In genomic region chr16:30884760-30885159, GRCh38 we compare ENCODE assay signal across 23 cellular contexts. TPM values are rescaled to one million over a fixed set of nuclear protein-coding genes. Genes with fewer than 3 reads are reported as not detected.
DNase-seq lines count a peak whose midpoint lies in the region; ATAC-seq, FAIRE-seq and TF ChIP-seq lines count a peak whose summit lies in the region.
"Had no signal": no experiment of that assay in that cellular context is flagged by ENCODE, and none has a peak within 500 bp of the region (broad histone marks: within the 10 kb centered on the region; RNA-seq: fewer than 3 reads in every experiment).

No MANE protein-coding gene starts in this region.

- H3K36me3 ChIP-seq in KMS-11 (ENCODE audit: insufficient read depth) (no peaks in the 10 kb centered on the region), GM12878 (ENCODE audit: control insufficient read depth in 2 of 2, insufficient read depth in 2 of 2, low read length in 1 of 2) (peaks cover 0 to 5% of the 10 kb centered on the region in 2 experiments; a peak in 2 of 4 replicates)

- CTCF ChIA-PET in GM12878 (lab: Yijun Ruan, JAX) = interaction anchor here (0.6 to 0.9 kb wide), 2 partner anchors 10 to 482 kb away, joined by 3 read pairs; no protein-coding TSS in a partner anchor

- H3K27ac ChIP-seq in KMS-11 (0 out of 2 replicates have a peak overlapping the region, but pooled peaks have one; percentile 3), GM12878 (ENCODE audit: control insufficient read depth, insufficient read depth) (peak overlapping the region; percentile 37)
- H3K27ac ChIP-seq: gastroesophageal sphincter, parathyroid adenoma, right lobe of liver, testis had no signal

- H3K9me3 ChIP-seq in GM12878 (replicated peaks; ENCODE audit: control insufficient read depth, insufficient read depth, low read length) = no peaks in the 10 kb centered on the region
- H3K9me3 ChIP-seq: gastroesophageal sphincter, right lobe of liver, testis had no signal

- 14% methylated on average over 3 of the region's 3 CpGs for WGBS in GM12878 (ENCODE audit: insufficient coverage, insufficient replicate concordance, low lambda C conversion rate, missing lambda C conversion rate)

- H3K4me2 ChIP-seq in KMS-11 (no peak overlapping the region), GM12878 (ENCODE audit: control insufficient read depth, insufficient read depth) (peak overlapping the region; percentile 22; the same call in 1 of the 2 replicates)

- RAD21 ChIA-PET in GM12878 (lab: Charles Lee; ENCODE audit: unreplicated experiment) = interaction anchor here (0.7 kb wide), 1 partner anchor 16 kb away, joined by 4 read pairs; no protein-coding TSS in a partner anchor

- FAIRE-seq in GM12878 (lab: Jason Lieb, UNC) = peak; percentile 18
- FAIRE-seq: astrocyte, HepG2 had no signal

- POLR2A ChIA-PET in GM12878 (lab: Charles Lee) = interaction anchor here (0.6 to 1.3 kb wide), 5 partner anchors 8 to 412 kb away, joined by 3 to 7 read pairs (median 4); partner anchors contain the start of gene ITGAL

- peak overlapping the region; percentile 63 for H3K4me3 Mint-ChIP-seq in natural killer cell treated with Interleukin-12 subunit alpha and Interleukin-12 subunit beta and Interleukin-15 and Interleukin-18, amount 100 ng/mL, for 72 hours
- no peak overlapping the region for H3K4me3 Mint-ChIP-seq in natural killer cell
- H3K4me3 Mint-ChIP-seq: CD14-positive monocyte had no signal

- H3K27me3 Mint-ChIP-seq in natural killer cell treated with Interleukin-12 subunit alpha and Interleukin-12 subunit beta and Interleukin-15 and Interleukin-18, amount 100 ng/mL, for 72 hours = no peaks in the 10 kb centered on the region
- H3K27me3 Mint-ChIP-seq in natural killer cell (ENCODE audit: low read depth in 2 of 2) = no peaks in the 10 kb centered on the region

- H3K79me2 ChIP-seq in KMS-11 (ENCODE audit: insufficient read depth, low read depth) (no peaks in the 10 kb centered on the region), GM12878 (ENCODE audit: control insufficient read depth, insufficient read depth, low read length) (no peaks in the 10 kb centered on the region)

- TF ChIP-seq POLR2A in GM12878 (IDR thresholded peaks at IDR 0.05; ENCODE audit: low read depth, low read length) (no peak), erythroblast (IDR thresholded peaks at IDR 0.05; ENCODE audit: low read length) (no peak)

- no peak overlapping the region for H3K4me3 ChIP-seq in KMS-11 (IDR thresholded peaks at IDR 0.05; ENCODE audit: insufficient read depth, low read depth, low read length)
- no peak overlapping the region for H3K4me3 ChIP-seq in GM12878
- H3K4me3 ChIP-seq: gastroesophageal sphincter, right lobe of liver, testis had no signal

- H3K27ac Mint-ChIP-seq in natural killer cell treated with Interleukin-12 subunit alpha and Interleukin-12 subunit beta and Interleukin-15 and Interleukin-18, amount 100 ng/mL, for 72 hours = peak overlapping the region; percentile 45 to 70
- H3K27ac Mint-ChIP-seq in natural killer cell = no peak overlapping the region
- H3K27ac Mint-ChIP-seq: CD14-positive monocyte had no signal

- BruUV-seq in GM12878 (replicated peaks; lab: Mats Ljungman, UMichigan) = no TSS peak

- TF ChIP-seq RAD21 in GM12878 (IDR thresholded peaks at IDR 0.05; ENCODE audit: insufficient read depth, low read depth, low read length) = no peak

- H3K9ac ChIP-seq in KMS-11 (no peak overlapping the region), GM12878 (ENCODE audit: control insufficient read depth, insufficient read depth, low read length) (no peak overlapping the region)
- H3K9ac ChIP-seq: parathyroid adenoma had no signal

- SMC1A ChIA-PET in GM12878 (lab: Charles Lee; ENCODE audit: uncharacterized antibody, unreplicated experiment) = interaction anchor here (0.5 to 1.2 kb wide), 2 partner anchors 12 to 40 kb away, joined by 3 read pairs; no protein-coding TSS in a partner anchor

- H3K4me1 ChIP-seq in KMS-11 (ENCODE audit: low read depth, poor library complexity, severe bottlenecking) (peaks cover 9% of the 10 kb centered on the region), GM12878 (ENCODE audit: control insufficient read depth, insufficient read depth, low read length) (peaks cover 10% of the 10 kb centered on the region)
- H3K4me1 ChIP-seq: gastroesophageal sphincter, parathyroid adenoma, right lobe of liver had no signal

- H4K20me1 ChIP-seq in KMS-11 (ENCODE audit: insufficient read depth) (no peaks in the 10 kb centered on the region), GM12878 (ENCODE audit: control insufficient read depth, insufficient read depth) (no peaks in the 10 kb centered on the region)

- ATAC-seq in natural killer cell treated with Interleukin-12 subunit alpha and Interleukin-12 subunit beta and Interleukin-15 and Interleukin-18, amount 100 ng/mL, for 72 hours = peak; percentile 58 to 74
- ATAC-seq in natural killer cell (no peak), GM12878 (peak; percentile 85), Right ventricle myocardium superior (ENCODE audit: poor library complexity) (no peak)
- ATAC-seq: esophagus mucosa, gastroesophageal sphincter, HepG2, right lobe of liver had no signal

- H3K36me3 Mint-ChIP-seq in natural killer cell treated with Interleukin-12 subunit alpha and Interleukin-12 subunit beta and Interleukin-15 and Interleukin-18, amount 100 ng/mL, for 72 hours = peaks cover 21% of the 10 kb centered on the region
- no peaks in the 10 kb centered on the region for H3K36me3 Mint-ChIP-seq in natural killer cell

- in situ Hi-C loops in GM12878 (cut with MboI) = no loop called here

- H3K9me3 Mint-ChIP-seq in natural killer cell treated with Interleukin-12 subunit alpha and Interleukin-12 subunit beta and Interleukin-15 and Interleukin-18, amount 100 ng/mL, for 72 hours = no peaks in the 10 kb centered on the region
- no peaks in the 10 kb centered on the region for H3K9me3 Mint-ChIP-seq in natural killer cell
- H3K9me3 Mint-ChIP-seq: CD14-positive monocyte had no signal

- intact Hi-C loops in natural killer cell (cut with micrococcal nuclease) (no loop called here), GM12878 (cut with micrococcal nuclease; ENCODE audit: unreplicated experiment) (no loop called here), Right ventricle myocardium superior (cut with DNase I) (no loop called here)

- H3K4me1 Mint-ChIP-seq in natural killer cell treated with Interleukin-12 subunit alpha and Interleukin-12 subunit beta and Interleukin-15 and Interleukin-18, amount 100 ng/mL, for 72 hours (ENCODE audit: low read depth in 2 of 2) = peaks cover 22 to 26% of the 10 kb centered on the region in 2 donors
- peaks cover 18 to 31% of the 10 kb centered on the region in 2 donors for H3K4me1 Mint-ChIP-seq in natural killer cell

- DNase-seq in natural killer cell treated with Interleukin-12 subunit alpha and Interleukin-12 subunit beta and Interleukin-15 and Interleukin-18, amount 100 ng/mL, for 72 hours (ENCODE audit: low spot score) = no peak
- DNase-seq in natural killer cell = no peak
- no peak for DNase-seq in GM12878 (ENCODE audit: low read depth, low spot score)
- DNase-seq in erythroblast (lab: John Stamatoyannopoulos, UW) = no peak
- DNase-seq in COLO829 (ENCODE audit: low spot score) = no peak
- no peak for DNase-seq in NCI-H1694 treated with DMSO at 0.1 percent for 48 hours (lab: John Stamatoyannopoulos, UW)
- no peak for DNase-seq in Right ventricle myocardium superior
- DNase-seq: ACHN; activated CD4-positive, CD25-positive, alpha-beta regulatory T cell treated with anti-CD3 and anti-CD28 coated beads, Interleukin-2, amount 50 U/mL, for 72 hours; activated naive CD4-positive, alpha-beta T cell; mammary epithelial cell; NCI-H1417 treated with DMSO at 0.1 percent for 48 hours; NCI-H2171; NCI-H526; right lobe of liver; testis had no signal

- TF ChIP-seq CTCF in natural killer cell (IDR thresholded peaks at IDR 0.05) (no peak), KMS-11 (conservative IDR thresholded peaks at IDR 0.05; ENCODE audit: low read depth, low read length) (no peak), GM12878 (IDR thresholded peaks at IDR 0.05 in 2 of 3, conservative IDR thresholded peaks at IDR 0.05 in 1 of 3; ENCODE audit: control insufficient read depth in 2 of 3, extremely low read depth in 1 of 3, insufficient read depth in 1 of 3, low read depth in 3 of 3, low read length in 3 of 3) (no peak)

- no peak for TF ChIP-seq EP300 in GM12878 (IDR thresholded peaks at IDR 0.05; ENCODE audit: borderline replicate concordance in 1 of 2, control insufficient read depth in 1 of 2, low read depth in 2 of 2, low read length in 2 of 2)

- no peak overlapping the region for H2AFZ ChIP-seq in KMS-11 (ENCODE audit: low read depth)
- no peak overlapping the region for H2AFZ ChIP-seq in GM12878 (ENCODE audit: control insufficient read depth, low read depth, low read length)
- H2AFZ ChIP-seq: parathyroid adenoma had no signal

- H3K27me3 ChIP-seq in KMS-11 (ENCODE audit: insufficient read depth, low read depth) (no peaks in the 10 kb centered on the region), GM12878 (replicated peaks in 1 of 2; ENCODE audit: control insufficient read depth in 2 of 2, insufficient read depth in 2 of 2, low read length in 1 of 2) (no peaks in the 10 kb centered on the region)
- H3K27me3 ChIP-seq: gastroesophageal sphincter, right lobe of liver, testis had no signal

RNA-seq across cellular contexts. Expression of gene BCL7C, which starts 9.1 kb away (rescaled TPM):
- 10 to 100 TPM; 35.3 to 65.0 TPM for total RNA-seq in natural killer cell treated with Interleukin-12 subunit alpha and Interleukin-12 subunit beta and Interleukin-15 and Interleukin-18, amount 100 ng/mL, for 72 hours
- total RNA-seq in natural killer cell (10 to 100 TPM; 25.1 to 28.5 (median 27.4) TPM), GM12878 (2014; rRNA removed) (21.7 and 30.5 TPM in 2 replicates), GM12878 (2014; rRNA removed; fragmentation: Illumina TruSeq; extraction: Trizol) (9.0 and 12.0 TPM in 2 replicates), GM12878 (2021) (20.2 and 20.3 TPM in 2 replicates), Right ventricle myocardium superior (28.8 TPM)
- total RNA-seq in GM12878 (2013; cell fraction: nucleolus; rRNA removed) = 7.3 and 8.8 TPM in 2 replicates
- polyA plus RNA-seq in GM12878 (2011; ENCODE audit: low read depth) = 3.3 TPM
- polyA plus RNA-seq in GM12878 (2011; rRNA removed) (10.5 and 15.3 TPM in 2 replicates), GM12878 (2014; fragmentation: Illumina TruSeq; extraction: Trizol) (2.6 and 8.5 TPM in 2 replicates), GM12878 (2014; fragmentation: Nextera tagmentation; extraction: Ambion mirVana) (1 to 10 TPM; 1.1 to 2.1 TPM), GM12878 (2014; rRNA removed) (28.1 and 37.3 TPM in 2 replicates), GM12878 (2016; fragmentation: Nextera tagmentation; extraction: Ambion mirVana) (10 to 100 TPM in 1 of 2 experiments, 1 to 10 TPM in 1; 9.7 to 26.6 TPM)
- polyA plus RNA-seq in GM12878 (2011; cell fraction: cytosol; rRNA removed) = 14.9 and 26.6 TPM in 2 replicates
- 9.7 and 9.9 TPM in 2 replicates for polyA plus RNA-seq in GM12878 (2011; cell fraction: nucleus; rRNA removed)
- 9.6 and 11.8 TPM in 2 replicates for polyA plus RNA-seq in GM12878 (2012)
- 2.3 and 4.8 TPM in 2 replicates for polyA minus RNA-seq in GM12878 (2011; rRNA and poly(A)+ RNA removed)
- 2.8 and 5.7 TPM in 2 replicates for polyA minus RNA-seq in GM12878 (2011; cell fraction: cytosol; rRNA and poly(A)+ RNA removed)
- 1.3 and 1.6 TPM in 2 replicates for polyA minus RNA-seq in GM12878 (2011; cell fraction: nucleus; rRNA and poly(A)+ RNA removed)

RNA-seq across cellular contexts. Expression of gene CTF1, which starts 11.7 kb away (rescaled TPM):
- total RNA-seq in natural killer cell treated with Interleukin-12 subunit alpha and Interleukin-12 subunit beta and Interleukin-15 and Interleukin-18, amount 100 ng/mL, for 72 hours = under 1 TPM; 0.17 to 0.36 TPM
- under 1 TPM; 0.45 to 0.60 (median 0.47) TPM for total RNA-seq in natural killer cell
- total RNA-seq in GM12878 (2013; cell fraction: nucleolus; rRNA removed) = not detected in 2 replicates
- total RNA-seq in GM12878 (2014; rRNA removed) = 0.05 and 0.11 TPM in 2 replicates
- total RNA-seq in GM12878 (2014; rRNA removed; fragmentation: Illumina TruSeq; extraction: Trizol) = 0.09 and 0.14 TPM in 2 replicates
- total RNA-seq in GM12878 (2021) = 0.45 and 0.46 TPM in 2 replicates
- polyA plus RNA-seq in GM12878 (2011; ENCODE audit: low read depth) = not detected
- polyA plus RNA-seq in GM12878 (2011; rRNA removed) = 0.11 TPM in 1 of 2 replicates, not detected in the other
- polyA plus RNA-seq in GM12878 (2011; cell fraction: cytosol; rRNA removed) = 0.07 and 0.13 TPM in 2 replicates
- 0.15 and 0.23 TPM in 2 replicates for polyA plus RNA-seq in GM12878 (2011; cell fraction: nucleus; rRNA removed)
- polyA plus RNA-seq in GM12878 (2012) = 0.13 and 0.19 TPM in 2 replicates
- polyA plus RNA-seq in GM12878 (2014; fragmentation: Illumina TruSeq; extraction: Trizol) = 0.16 TPM in 1 of 2 replicates, not detected in the other
- polyA plus RNA-seq in GM12878 (2014; fragmentation: Nextera tagmentation; extraction: Ambion mirVana) = under 1 TPM in 1 of 2 experiments, not detected in 1; 0.04 TPM
- polyA plus RNA-seq in GM12878 (2014; rRNA removed) = 0.22 and 0.34 TPM in 2 replicates
- polyA plus RNA-seq in GM12878 (2016; fragmentation: Nextera tagmentation; extraction: Ambion mirVana) = not detected
- 0.57 and 0.80 TPM in 2 replicates for polyA minus RNA-seq in GM12878 (2011; rRNA and poly(A)+ RNA removed)
- not detected in 2 replicates for polyA minus RNA-seq in GM12878 (2011; cell fraction: cytosol; rRNA and poly(A)+ RNA removed)
- 0.48 and 0.57 TPM in 2 replicates for polyA minus RNA-seq in GM12878 (2011; cell fraction: nucleus; rRNA and poly(A)+ RNA removed)
- total RNA-seq in Right ventricle myocardium superior = 6.5 TPM
- polyA plus RNA-seq: CD14-positive monocyte had no signal

RNA-seq across cellular contexts. Expression of gene FBXL19, which starts 38.6 kb away (rescaled TPM):
- 10 to 100 TPM; 22.8 to 42.0 TPM for total RNA-seq in natural killer cell treated with Interleukin-12 subunit alpha and Interleukin-12 subunit beta and Interleukin-15 and Interleukin-18, amount 100 ng/mL, for 72 hours
- total RNA-seq in natural killer cell (10 to 100 TPM; 10.1 to 13.3 (median 12.4) TPM), GM12878 (2014; rRNA removed) (19.8 and 23.6 TPM in 2 replicates), GM12878 (2014; rRNA removed; fragmentation: Illumina TruSeq; extraction: Trizol) (6.2 and 6.8 TPM in 2 replicates), GM12878 (2021) (27.5 and 32.1 TPM in 2 replicates), Right ventricle myocardium superior (4.7 TPM)
- total RNA-seq in GM12878 (2013; cell fraction: nucleolus; rRNA removed) = 18.6 and 24.2 TPM in 2 replicates
- 3.2 TPM for polyA plus RNA-seq in GM12878 (2011; ENCODE audit: low read depth)
- polyA plus RNA-seq in GM12878 (2011; rRNA removed) (4.7 and 11.5 TPM in 2 replicates), GM12878 (2014; fragmentation: Illumina TruSeq; extraction: Trizol) (1.5 and 3.8 TPM in 2 replicates), GM12878 (2014; fragmentation: Nextera tagmentation; extraction: Ambion mirVana) (under 1 TPM in 1 of 2 experiments, not detected in 1; 0.02 TPM), GM12878 (2014; rRNA removed) (15.5 and 18.7 TPM in 2 replicates), GM12878 (2016; fragmentation: Nextera tagmentation; extraction: Ambion mirVana) (under 1 TPM; 0.66 TPM)
- polyA plus RNA-seq in GM12878 (2011; cell fraction: cytosol; rRNA removed) = 14.3 and 20.2 TPM in 2 replicates
- 35.4 and 47.5 TPM in 2 replicates for polyA plus RNA-seq in GM12878 (2011; cell fraction: nucleus; rRNA removed)
- 13.5 and 15.5 TPM in 2 replicates for polyA plus RNA-seq in GM12878 (2012)
- polyA minus RNA-seq in GM12878 (2011; rRNA and poly(A)+ RNA removed) = 6.6 and 15.9 TPM in 2 replicates
- polyA minus RNA-seq in GM12878 (2011; cell fraction: cytosol; rRNA and poly(A)+ RNA removed) = 12.9 and 18.2 TPM in 2 replicates
- polyA minus RNA-seq in GM12878 (2011; cell fraction: nucleus; rRNA and poly(A)+ RNA removed) = 6.0 and 13.4 TPM in 2 replicates

Comparison
In these comparisons a context has a peak if more than half of its experiments do, and no peak if none do; other contexts are left out.
1. ATAC-seq: peak in natural killer cell treated with Interleukin-12 subunit alpha and Interleukin-12 subunit beta and Interleukin-15 and Interleukin-18, amount 100 ng/mL, for 72 hours (2 of 2) and GM12878 (single experiment); none in natural killer cell (0 of 3) and Right ventricle myocardium superior (single experiment).
2. H3K27ac Mint-ChIP-seq: peak in natural killer cell treated with Interleukin-12 subunit alpha and Interleukin-12 subunit beta and Interleukin-15 and Interleukin-18, amount 100 ng/mL, for 72 hours (2 of 2); none in natural killer cell (0 of 2).